ENCODE assay signal across 36 cellular contexts in genomic region chr10:133209117-133209516, GRCh38. TPM values are rescaled to one million over a fixed set of nuclear protein-coding genes. Genes with fewer than 3 reads are reported as not detected.
"Had no signal": no experiment of that assay in that cellular context is flagged by ENCODE, and none has a peak within 500 bp of the region (broad histone marks: within the 10 kb centered on the region; RNA-seq: fewer than 3 reads in every experiment).

No MANE protein-coding gene starts in this region.

- DNase-seq: activated CD4-positive, alpha-beta memory T cell treated with anti-CD3 and anti-CD28 coated beads for 36 hours; activated CD4-positive, alpha-beta T cell treated with anti-CD3 and anti-CD28 coated beads for 36 hours; activated CD4-positive, alpha-beta T cell treated with anti-CD3 and anti-CD28 coated beads, Interleukin-2, amount 10 ng/mL, durations not matched to agents 24 days and 14 days; activated CD4-positive, CD25-positive, alpha-beta regulatory T cell; activated CD4-positive, CD25-positive, alpha-beta regulatory T cell treated with anti-CD3 and anti-CD28 coated beads, Interleukin-2, amount 50 U/mL, for 72 hours; activated CD8-positive, alpha-beta memory T cell treated with anti-CD3 and anti-CD28 coated beads, Interleukin-2, amount 10 ng/mL, durations not matched to agents 7 days and 5 days; activated CD8-positive, alpha-beta memory T cell treated with anti-CD3 and anti-CD28 coated beads, Interleukin-2, amount 50 U/mL, for 4 hours; activated CD8-positive, alpha-beta T cell treated with anti-CD3 and anti-CD28 coated beads, Interleukin-2, amount 10 ng/mL, durations not matched to agents 7 days and 5 days; activated effector memory CD4-positive, alpha-beta T cell treated with anti-CD3 and anti-CD28 coated beads, Interleukin-2, amount 50 U/mL, for 16 hours; activated naive CD4-positive, alpha-beta T cell treated with anti-CD3 and anti-CD28 coated beads for 36 hours; activated naive CD8-positive, alpha-beta T cell treated with anti-CD3 and anti-CD28 coated beads for 36 hours; activated naive CD8-positive, alpha-beta T cell treated with anti-CD3 and anti-CD28 coated beads, Interleukin-2, amount 50 U/mL, for 24 hours; activated T-cell treated with anti-CD3 and anti-CD28 coated beads, Interleukin-2, amount 50 U/mL, for 1 hour; activated T-cell treated with anti-CD3 and anti-CD28 coated beads, Interleukin-2, amount 50 U/mL, for 48 hours; adrenal gland; amygdala; aorta; body of pancreas; central memory CD4-positive, alpha-beta T cell; cerebellar nuclear complex; dorsolateral prefrontal cortex; effector memory CD4-positive, alpha-beta T cell; endodermal cell; foreskin keratinocyte; gastrocnemius medialis; glutamatergic neuron; T-helper 2 cell had no signal

- ATAC-seq: activated CD4-positive, alpha-beta T cell treated with anti-CD3 and anti-CD28 coated beads for 36 hours; activated CD8-positive, alpha-beta memory T cell treated with anti-CD3 and anti-CD28 coated beads, Interleukin-2, amount 10 ng/mL, durations not matched to agents 7 days and 5 days; activated CD8-positive, alpha-beta T cell treated with anti-CD3 and anti-CD28 coated beads, Interleukin-2, amount 10 ng/mL, durations not matched to agents 7 days and 5 days; activated naive CD8-positive, alpha-beta T cell treated with anti-CD3 and anti-CD28 coated beads, Interleukin-2, amount 50 U/mL, for 24 hours; body of pancreas; foreskin keratinocyte; gastrocnemius medialis had no signal

- H3K27ac ChIP-seq: adrenal gland, body of pancreas, cardiac muscle cell, coronary artery, dorsolateral prefrontal cortex, esophagus muscularis mucosa, foreskin keratinocyte, gastrocnemius medialis, heart left ventricle had no signal

- H3K27me3 ChIP-seq: adrenal gland, body of pancreas, cardiac muscle cell, dorsolateral prefrontal cortex, foreskin keratinocyte had no signal

- H3K36me3 ChIP-seq: adrenal gland, cardiac muscle cell, esophagus muscularis mucosa, gastrocnemius medialis, heart left ventricle had no signal

- H3K9me3 ChIP-seq: adrenal gland, body of pancreas, esophagus muscularis mucosa, gastrocnemius medialis, heart left ventricle had no signal

- H3K4me1 ChIP-seq: adrenal gland, body of pancreas, esophagus muscularis mucosa, foreskin keratinocyte, gastrocnemius medialis, heart left ventricle had no signal

- H3K4me3 ChIP-seq: adrenal gland, body of pancreas, cardiac muscle cell, coronary artery, dorsolateral prefrontal cortex, esophagus muscularis mucosa, gastrocnemius medialis, heart left ventricle had no signal

RNA-seq across cellular contexts. Expression of gene UTF1, which starts 20.9 kb away (rescaled TPM):
- total RNA-seq: activated CD4-positive, alpha-beta memory T cell treated with anti-CD3 and anti-CD28 coated beads for 36 hours; activated CD4-positive, alpha-beta T cell treated with anti-CD3 and anti-CD28 coated beads for 36 hours; activated CD8-positive, alpha-beta memory T cell treated with anti-CD3 and anti-CD28 coated beads for 36 hours; activated CD8-positive, alpha-beta memory T cell treated with anti-CD3 and anti-CD28 coated beads, Interleukin-2, amount 10 ng/mL, durations not matched to agents 7 days and 5 days; activated CD8-positive, alpha-beta T cell treated with anti-CD3 and anti-CD28 coated beads, Interleukin-2, amount 10 ng/mL, durations not matched to agents 7 days and 5 days; activated naive CD4-positive, alpha-beta T cell treated with anti-CD3 and anti-CD28 coated beads for 36 hours; activated naive CD8-positive, alpha-beta T cell treated with anti-CD3 and anti-CD28 coated beads for 36 hours; activated T-helper 1 cell treated with anti-CD3 and anti-CD28 coated beads, Interleukin-12 subunit alpha, Interleukin-12 subunit beta, Interleukin-2, Interleukin-4 antibody, amounts not matched to agents 30 ng/mL and 10 ng/mL and 1 ng/mL, durations not matched to agents 14 hours and 24 hours and 36 hours; aorta; body of pancreas; cardiac muscle cell; epithelial cell of proximal tubule; esophagus muscularis mucosa; foreskin keratinocyte; gastrocnemius medialis; heart left ventricle; T-helper 1 cell treated with Interleukin-12 subunit alpha and Interleukin-12 subunit beta and Interleukin-4 antibody, amounts not matched to agents 30 ng/mL and 1 ng/mL, for 36 hours had no signal
- polyA plus RNA-seq: aorta, cardiac muscle cell, foreskin keratinocyte, heart left ventricle had no signal

RNA-seq across cellular contexts. Expression of gene VENTX, which starts 28.5 kb away (rescaled TPM):
- total RNA-seq: activated CD4-positive, alpha-beta T cell treated with anti-CD3 and anti-CD28 coated beads for 36 hours; activated CD4-positive, alpha-beta T cell treated with anti-CD3 and anti-CD28 coated beads, Interleukin-2, amount 10 ng/mL, durations not matched to agents 24 days and 14 days; activated CD8-positive, alpha-beta memory T cell treated with anti-CD3 and anti-CD28 coated beads for 36 hours; activated CD8-positive, alpha-beta T cell treated with anti-CD3 and anti-CD28 coated beads, Interleukin-2, amount 10 ng/mL, durations not matched to agents 7 days and 5 days; activated naive CD4-positive, alpha-beta T cell treated with anti-CD3 and anti-CD28 coated beads for 36 hours; activated naive CD8-positive, alpha-beta T cell treated with anti-CD3 and anti-CD28 coated beads for 36 hours; activated T-helper 1 cell treated with anti-CD3 and anti-CD28 coated beads, Interleukin-12 subunit alpha, Interleukin-12 subunit beta, Interleukin-2, Interleukin-4 antibody, amounts not matched to agents 30 ng/mL and 10 ng/mL and 1 ng/mL, durations not matched to agents 14 hours and 24 hours and 36 hours; activated T-helper 2 cell treated with anti-CD3 and anti-CD28 coated beads, Interferon-gamma antibody, Interleukin-2, Interleukin-4, amounts not matched to agents 10 μg/mL and 5 μg/mL and 100 μg/mL, durations not matched to agents 14 hours and 24 hours and 36 hours; cardiac muscle cell; epithelial cell of proximal tubule; foreskin keratinocyte; T-helper 1 cell treated with Interleukin-12 subunit alpha and Interleukin-12 subunit beta and Interleukin-4 antibody, amounts not matched to agents 30 ng/mL and 1 ng/mL, for 36 hours had no signal
- polyA plus RNA-seq: cardiac muscle cell, foreskin keratinocyte had no signal

RNA-seq across cellular contexts. Expression of gene KNDC1, which starts 49.1 kb away (rescaled TPM):
- total RNA-seq: activated CD4-positive, alpha-beta T cell treated with anti-CD3 and anti-CD28 coated beads for 36 hours; activated naive CD4-positive, alpha-beta T cell treated with anti-CD3 and anti-CD28 coated beads for 36 hours; activated naive CD8-positive, alpha-beta T cell treated with anti-CD3 and anti-CD28 coated beads for 36 hours had no signal
